ENCODE assay signal across 24 cellular contexts in genomic region chr1:184221087-184221486, GRCh38.
"Had no signal": no experiment of that assay in that cellular context is flagged by ENCODE, and none has a peak within 500 bp of the region (broad histone marks: within the 10 kb centered on the region; RNA-seq: fewer than 3 reads in every experiment).

No MANE protein-coding gene starts in this region.

- H3K36me3 ChIP-seq: stomach, suprapubic skin, thoracic aorta, thyroid gland, tibial artery, tibial nerve, transverse colon, upper lobe of left lung, upper lobe of right lung, uterus, vagina had no signal

- H3K4me1 ChIP-seq: testis, thyroid gland, upper lobe of right lung, uterus, vagina had no signal

- H3K27ac ChIP-seq: stomach, suprapubic skin, testis, thoracic aorta, thyroid gland, tibial artery, tibial nerve, transverse colon, upper lobe of left lung, upper lobe of right lung, uterus, vagina had no signal

- DNase-seq: stimulated activated CD4-positive, alpha-beta T cell treated with anti-CD3 and anti-CD28 coated beads, Interleukin-2, amount 100 ng/mL, for 48 hours; stimulated activated CD4-positive, alpha-beta T cell treated with anti-CD3 and anti-CD28 coated beads, Interleukin-4, amount 100 ng/mL, for 1 hour; stimulated activated CD4-positive, alpha-beta T cell treated with anti-CD3 and anti-CD28 coated beads, Interleukin-4, amount 100 ng/mL, for 24 hours; stimulated activated CD4-positive, alpha-beta T cell treated with anti-CD3 and anti-CD28 coated beads, Interleukin-4, amount 100 ng/mL, for 4 hours; stimulated activated CD8-positive, alpha-beta memory T cell treated with anti-CD3 and anti-CD28 coated beads, Interleukin-4, amount 100 ng/mL, for 48 hours; stimulated activated naive B cell treated with anti-CD40 and anti-IgM and Interleukin-4, amounts not matched to agents 10 μg/mL and 1 μg/mL and 100 μg/mL, for 72 hours; stimulated activated naive CD4-positive, alpha-beta T cell; stimulated activated naive CD4-positive, alpha-beta T cell treated with Interleukin-2 at 50 U/mL for 16 hours; stimulated activated naive CD8-positive, alpha-beta T cell treated with anti-CD3 and anti-CD28 coated beads, Interleukin-15, amount 100 ng/mL, for 72 hours; stimulated activated naive CD8-positive, alpha-beta T cell treated with anti-CD3 and anti-CD28 coated beads, Interleukin-15, Interleukin-2, amounts not matched to agents 100 U/mL and 50 U/mL, for 24 hours; stomach; substantia nigra; testis; thyroid gland; tibial artery; transverse colon; trophoblast cell; upper lobe of left lung; upper lobe of right lung; uterus had no signal

- H3K9me3 ChIP-seq: stomach, suprapubic skin, testis, thoracic aorta, thyroid gland, tibial artery, tibial nerve, transverse colon, upper lobe of left lung, upper lobe of right lung, uterus, vagina had no signal

- H3K4me3 ChIP-seq: stomach, suprapubic skin, testis, thoracic aorta, thyroid gland, tibial artery, tibial nerve, transverse colon, upper lobe of left lung, upper lobe of right lung, uterus, vagina had no signal
